ENCODE assay signal across 31 cellular contexts in the genomic region with DNA sequence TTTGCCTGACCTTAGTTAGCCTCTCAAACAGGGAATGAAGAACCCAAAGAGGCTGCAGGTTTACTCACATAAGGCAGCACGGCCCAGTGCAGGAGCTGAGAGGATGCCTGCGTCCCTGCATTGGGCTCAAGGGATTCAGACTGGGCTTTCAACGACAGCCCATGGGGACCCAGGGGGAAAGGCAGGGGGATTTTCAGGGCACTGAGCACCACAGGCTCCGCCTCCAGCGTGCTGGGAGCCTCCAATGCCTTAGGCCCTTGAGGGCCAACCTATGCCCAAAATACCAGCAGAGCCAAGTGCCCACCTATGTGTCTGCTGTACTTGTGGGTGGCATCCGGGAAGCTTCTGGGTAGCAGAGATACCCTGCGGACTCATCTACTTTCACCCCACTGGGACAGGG.
"Had no signal": no experiment of that assay in that cellular context is flagged by ENCODE, and none has a peak within 500 bp of the region (broad histone marks: within the 10 kb centered on the region; RNA-seq: fewer than 3 reads in every experiment).

No MANE protein-coding gene starts in this region.

- FAIRE-seq: islet of Langerhans, kidney had no signal

- H3K9me3 ChIP-seq: left lung, lower lobe of right lung, neutrophil, ovary, right atrium auricular region, stomach, testis, thyroid gland, transverse colon, upper lobe of left lung, vagina had no signal

- H3K4me3 Mint-ChIP-seq: immature natural killer cell, naive B cell, nephron, neural crest cell had no signal

- H3K4me1 ChIP-seq: left lung, lower lobe of right lung, stomach, thyroid gland, transverse colon, vagina had no signal

- H3K27ac Mint-ChIP-seq: naive B cell; nephron; progenitor cell of endocrine pancreas; stimulated activated naive B cell treated with anti-CD40 and anti-IgM and Interleukin-4, amounts not matched to agents 10 μg/mL and 1 μg/mL and 100 μg/mL, for 72 hours had no signal

- H3K9me3 Mint-ChIP-seq: immature natural killer cell; naive B cell; nephron; neural crest cell; stimulated activated naive B cell treated with anti-CD40 and anti-IgM and Interleukin-4, amounts not matched to agents 10 μg/mL and 1 μg/mL and 100 μg/mL, for 72 hours had no signal

- H3K4me1 Mint-ChIP-seq: immature natural killer cell, neural crest cell had no signal

- H3K4me3 ChIP-seq: left lung, lower lobe of right lung, ovary, right atrium auricular region, skin epidermis, stomach, testis, thyroid gland, transverse colon, upper lobe of left lung, vagina had no signal

- ATAC-seq: left colon; left lung; lower lobe of right lung; sciatic nerve; stimulated activated naive CD8-positive, alpha-beta T cell treated with anti-CD3 and anti-CD28 coated beads, Interleukin-15, Interleukin-2, amounts not matched to agents 100 U/mL and 50 U/mL, for 24 hours had no signal

- H3K27me3 ChIP-seq: left lung, neutrophil, ovary, right atrium auricular region, stomach, testis, thyroid gland, transverse colon, upper lobe of left lung, vagina had no signal

- H3K36me3 ChIP-seq: ovary had no signal

- DNase-seq: hypothalamus; immature natural killer cell; kidney; left colon; left lung; lower lobe of right lung; mammary epithelial cell; mesenchymal stem cell; naive B cell; occipital lobe; ovary; stimulated activated CD4-positive, alpha-beta T cell treated with anti-CD3 and anti-CD28 coated beads, Interleukin-12 subunit alpha, Interleukin-12 subunit beta, amount 100 ng/mL, for 4 hours; stimulated activated CD4-positive, alpha-beta T cell treated with anti-CD3 and anti-CD28 coated beads, Interleukin-15, amount 100 ng/mL, for 24 hours; stimulated activated CD4-positive, alpha-beta T cell treated with anti-CD3 and anti-CD28 coated beads, Interleukin-2, amount 100 ng/mL, for 24 hours; stimulated activated CD4-positive, alpha-beta T cell treated with anti-CD3 and anti-CD28 coated beads, Interleukin-4, amount 100 ng/mL, for 1 hour; stimulated activated naive B cell treated with anti-CD40 and anti-IgM and Interleukin-4, amounts not matched to agents 10 μg/mL and 1 μg/mL and 100 μg/mL, for 72 hours; stimulated activated naive CD8-positive, alpha-beta T cell treated with anti-CD3 and anti-CD28 coated beads, Interleukin-15, Interleukin-2, amounts not matched to agents 100 U/mL and 50 U/mL, for 24 hours; stomach; testis; thyroid gland; transverse colon; upper lobe of left lung had no signal

- H3K27me3 Mint-ChIP-seq: naive B cell; progenitor cell of endocrine pancreas; stimulated activated naive B cell treated with anti-CD40 and anti-IgM and Interleukin-4, amounts not matched to agents 10 μg/mL and 1 μg/mL and 100 μg/mL, for 72 hours had no signal

- H3K27ac ChIP-seq: left lung, lower lobe of right lung, neutrophil, ovary, right atrium auricular region, skin epidermis, stomach, testis, thyroid gland, transverse colon, upper lobe of left lung, vagina had no signal
